ENCODE assay signal across 16 cellular contexts in genomic region chr20:13778827-13779226, GRCh38. TPM values are rescaled to one million over a fixed set of nuclear protein-coding genes. Genes with fewer than 3 reads are reported as not detected.
A peak's percentile ranks its signal among the peaks of the same experiment; 100 is the strongest.
DNase-seq lines count a peak whose midpoint lies in the region; ATAC-seq and TF ChIP-seq lines count a peak whose summit lies in the region.
"Had no signal": no experiment of that assay in that cellular context is flagged by ENCODE, and none has a peak within 500 bp of the region (broad histone marks: within the 10 kb centered on the region; RNA-seq: fewer than 3 reads in every experiment).

No MANE protein-coding gene starts in this region.

- H3K9me2 ChIP-seq in DOHH2 (replicated peaks; ENCODE audit: control insufficient read depth, low read length) = no peaks in the 10 kb centered on the region
- no peaks in the 10 kb centered on the region for H3K9me2 ChIP-seq in OCI-LY7 (ENCODE audit: insufficient read depth, low read length)

- POLR2A ChIA-PET in OCI-LY7 (lab: Charles Lee) = interaction anchor here (1.2 kb wide), 1 partner anchor 12 kb away, joined by 3 read pairs; no protein-coding TSS in a partner anchor

- peaks cover 18% of the 10 kb centered on the region for H3F3A ChIP-seq in DOHH2 (ENCODE audit: control insufficient read depth, insufficient read depth)

- H3K27me3 ChIP-seq in DOHH2 (ENCODE audit: control insufficient read depth, low read length) = no peaks in the 10 kb centered on the region

- H3K9me3 ChIP-seq in DOHH2 (ENCODE audit: control insufficient read depth, insufficient read depth, low read length) (no peaks in the 10 kb centered on the region), OCI-LY7 (ENCODE audit: low read length) (no peaks in the 10 kb centered on the region)
- H3K9me3 ChIP-seq: HAP-1 had no signal

- no peak overlapping the region for H2AFZ ChIP-seq in OCI-LY7 (ENCODE audit: low read length)

- BruUV-seq in OCI-LY7 (replicated peaks; lab: Mats Ljungman, UMichigan) = no TSS peak

- CTCF ChIA-PET in OCI-LY7 (lab: Charles Lee; ENCODE audit: unreplicated experiment) = no interaction called here

- H4K20me1 ChIP-seq in DOHH2 (ENCODE audit: control insufficient read depth, insufficient read depth, low read depth, low read length) = peaks cover 49% of the 10 kb centered on the region
- peaks cover 20% of the 10 kb centered on the region; the same call in 1 of the 2 replicates for H4K20me1 ChIP-seq in OCI-LY7 (ENCODE audit: insufficient read depth, low read length)

- peaks cover 74% of the 10 kb centered on the region for H3K36me3 ChIP-seq in DOHH2 (ENCODE audit: control insufficient read depth, low read length)
- peaks cover 86% of the 10 kb centered on the region for H3K36me3 ChIP-seq in OCI-LY7 (ENCODE audit: insufficient read depth, low read length)

- ATAC-seq in GM19372 (IDR thresholded peaks at IDR 0.05; ENCODE audit: low read depth, unreplicated experiment) (peak; percentile 62), HG02884 (IDR thresholded peaks at IDR 0.05; ENCODE audit: unreplicated experiment) (peak; percentile 51), GM18867 (IDR thresholded peaks at IDR 0.05; ENCODE audit: unreplicated experiment) (no peak)
- ATAC-seq: activated CD8-positive, alpha-beta T cell treated with anti-CD3 and anti-CD28 coated beads, Interleukin-2, amount 10 ng/mL, durations not matched to agents 7 days and 5 days; effector memory CD8-positive, alpha-beta T cell had no signal

- intact Hi-C loops in OCI-LY7 (cut with micrococcal nuclease; ENCODE audit: unreplicated experiment) = no loop called here

- H3K4me3 ChIP-seq in DOHH2 (ENCODE audit: low read length) (0 out of 2 replicates have a peak overlapping the region, but pooled peaks have one; percentile 2), OCI-LY7 (ENCODE audit: low read depth, low read length, poor library complexity, severe bottlenecking) (no peak overlapping the region)
- H3K4me3 ChIP-seq: HAP-1 had no signal

- no peak overlapping the region for H3K27ac ChIP-seq in DOHH2 (ENCODE audit: low read depth, low read length)
- H3K27ac ChIP-seq in OCI-LY7 (ENCODE audit: low read depth, low read length, poor library complexity, severe bottlenecking) = no peak overlapping the region
- H3K27ac ChIP-seq: RWPE1 had no signal

- H3K4me1 ChIP-seq in DOHH2 (ENCODE audit: control insufficient read depth, low read length) (peaks cover 36% of the 10 kb centered on the region), OCI-LY7 (ENCODE audit: insufficient read depth, low read length, poor library complexity, severe bottlenecking) (peaks cover 24% of the 10 kb centered on the region)

- DNase-seq in OCI-LY7 (ENCODE audit: low spot score) (peak; percentile 50), NCI-H2227 treated with DMSO at 0.1 percent for 48 hours (lab: John Stamatoyannopoulos, UW) (no peak), NCI-H748 treated with DMSO at 0.1 percent for 48 hours (lab: John Stamatoyannopoulos, UW) (no peak), cerebellum (ENCODE audit: low spot score) (no peak)
- DNase-seq: activated CD8-positive, alpha-beta T cell treated with anti-CD3 and anti-CD28 coated beads, Interleukin-2, amount 10 ng/mL, durations not matched to agents 7 days and 5 days; amniotic stem cell; COR-L47; effector memory CD8-positive, alpha-beta T cell; mesendoderm; NCI-H1436 treated with DMSO at 0.1 percent for 48 hours had no signal

- H3K4me2 ChIP-seq in DOHH2 (ENCODE audit: low read length) (peak overlapping the region; percentile 50), OCI-LY7 (ENCODE audit: low read length) (peak overlapping the region; percentile 33)

- TF ChIP-seq CTCF in DOHH2 (IDR thresholded peaks at IDR 0.05; ENCODE audit: low read depth, low read length, poor library complexity, severe bottlenecking) (no peak), OCI-LY7 (conservative IDR thresholded peaks at IDR 0.05; ENCODE audit: low read length) (no peak)

- H3K79me2 ChIP-seq in DOHH2 (ENCODE audit: control insufficient read depth, low read length) = peaks cover 29% of the 10 kb centered on the region
- H3K79me2 ChIP-seq in OCI-LY7 (ENCODE audit: insufficient read depth, low read depth, low read length) = peaks cover 25% of the 10 kb centered on the region

RNA-seq across cellular contexts. Expression of gene ESF1, which starts 5.9 kb away (rescaled TPM):
- total RNA-seq in OCI-LY7 (2014; rRNA removed; shearing (Covaris generic)) = 10.1 and 16.9 TPM in 2 replicates
- 12.6 and 13.5 TPM in 2 replicates for total RNA-seq in OCI-LY7 (2022)
- 16.8 TPM for total RNA-seq in cerebellum

RNA-seq across cellular contexts. Expression of gene NDUFAF5, which starts 6.0 kb away (rescaled TPM):
- total RNA-seq in OCI-LY7 (2014; rRNA removed; shearing (Covaris generic)) = 21.5 and 27.3 TPM in 2 replicates
- 35.4 and 36.8 TPM in 2 replicates for total RNA-seq in OCI-LY7 (2022)
- total RNA-seq in cerebellum = 39.2 TPM
